ENCODE assay signal across 9 cellular contexts in genomic region chr10:100008142-100008522, GRCh38. TPM values are rescaled to one million over a fixed set of nuclear protein-coding genes. Genes with fewer than 3 reads are reported as not detected.
DNase-seq lines count a peak whose midpoint lies in the region; ATAC-seq and TF ChIP-seq lines count a peak whose summit lies in the region.
"Had no signal": no experiment of that assay in that cellular context is flagged by ENCODE, and none has a peak within 500 bp of the region (broad histone marks: within the 10 kb centered on the region; RNA-seq: fewer than 3 reads in every experiment).

No MANE protein-coding gene starts in this region.

- H3K4me1 Mint-ChIP-seq in activated CD4-positive, alpha-beta memory T cell treated with anti-CD3 and anti-CD28 coated beads for 36 hours (ENCODE audit: low read depth) = peaks cover 46% of the 10 kb centered on the region
- peaks cover 39% of the 10 kb centered on the region for H3K4me1 Mint-ChIP-seq in stimulated activated effector memory CD8-positive, alpha-beta T cell treated with anti-CD3 and anti-CD28 coated beads, Interleukin-12 subunit alpha, Interleukin-12 subunit beta, amount 100 ng/mL, for 72 hours

- intact Hi-C loops in activated CD4-positive, alpha-beta memory T cell treated with anti-CD3 and anti-CD28 coated beads for 36 hours (cut with micrococcal nuclease) = loop anchor here (5.0 to 10.0 kb wide), 2 partner anchors 161 to 177 kb away; partner anchors contain the start of gene ERLIN1

- no peak for TF ChIP-seq CTCF in cardiac muscle cell (IDR thresholded peaks at IDR 0.05; ENCODE audit: low read depth, low read length)

- H3K9me3 ChIP-seq in cardiac muscle cell (ENCODE audit: low read depth) = no peaks in the 10 kb centered on the region

- peaks cover 11% of the 10 kb centered on the region for H3K27me3 Mint-ChIP-seq in activated CD4-positive, alpha-beta memory T cell treated with anti-CD3 and anti-CD28 coated beads for 36 hours

- no peaks in the 10 kb centered on the region for H3K36me3 ChIP-seq in cardiac muscle cell

- H3K9me3 Mint-ChIP-seq in activated CD4-positive, alpha-beta memory T cell treated with anti-CD3 and anti-CD28 coated beads for 36 hours = no peaks in the 10 kb centered on the region
- no peaks in the 10 kb centered on the region for H3K9me3 Mint-ChIP-seq in stimulated activated effector memory CD8-positive, alpha-beta T cell treated with anti-CD3 and anti-CD28 coated beads, Interleukin-12 subunit alpha, Interleukin-12 subunit beta, amount 100 ng/mL, for 72 hours
- H3K9me3 Mint-ChIP-seq: activated T-cell treated with anti-CD3 and anti-CD28 coated beads, Interleukin-2, amount 50 U/mL, for 24 hours had no signal

- H3K4me3 Mint-ChIP-seq in activated CD4-positive, alpha-beta memory T cell treated with anti-CD3 and anti-CD28 coated beads for 36 hours = peak overlapping the region; percentile 77
- peak overlapping the region; percentile 79 for H3K4me3 Mint-ChIP-seq in stimulated activated effector memory CD8-positive, alpha-beta T cell treated with anti-CD3 and anti-CD28 coated beads, Interleukin-12 subunit alpha, Interleukin-12 subunit beta, amount 100 ng/mL, for 72 hours

- H3K27ac ChIP-seq in cardiac muscle cell = no peak overlapping the region

- H3K4me1 ChIP-seq in cardiac muscle cell (ENCODE audit: low read depth) = peaks cover 7% of the 10 kb centered on the region

- POLR2A ChIA-PET in activated CD4-positive, alpha-beta memory T cell treated with anti-CD3 and anti-CD28 coated beads for 36 hours (lab: Charles Lee) = no interaction called here

- DNase-seq in HCEC 1CT = peak; percentile 61
- DNase-seq in activated CD4-positive, alpha-beta memory T cell treated with anti-CD3 and anti-CD28 coated beads for 36 hours = no peak
- peak in 1 of 2 donors; percentile 61 for DNase-seq in cardiac muscle cell (ENCODE audit: low read depth in 1 of 2, low spot score in 1 of 2)
- no peak for DNase-seq in stimulated activated effector memory CD8-positive, alpha-beta T cell treated with anti-CD3 and anti-CD28 coated beads, Interleukin-12 subunit alpha, Interleukin-12 subunit beta, amount 100 ng/mL, for 72 hours (ENCODE audit: low spot score in 2 of 2)
- DNase-seq in occipital lobe (lab: John Stamatoyannopoulos, UW) = no peak
- DNase-seq in NCI-H526 treated with DMSO at 0.1 percent for 48 hours (lab: John Stamatoyannopoulos, UW) = no peak
- no peak for DNase-seq in NCI-H187 treated with DMSO at 0.1 percent for 48 hours (lab: John Stamatoyannopoulos, UW)
- DNase-seq in SHP77 treated with DMSO at 0.1 percent for 48 hours (lab: John Stamatoyannopoulos, UW) = no peak
- DNase-seq: activated T-cell treated with anti-CD3 and anti-CD28 coated beads, Interleukin-2, amount 50 U/mL, for 24 hours had no signal

- H3K27me3 ChIP-seq in cardiac muscle cell = no peaks in the 10 kb centered on the region

- no peak overlapping the region for H3K27ac Mint-ChIP-seq in activated CD4-positive, alpha-beta memory T cell treated with anti-CD3 and anti-CD28 coated beads for 36 hours
- H3K27ac Mint-ChIP-seq in stimulated activated effector memory CD8-positive, alpha-beta T cell treated with anti-CD3 and anti-CD28 coated beads, Interleukin-12 subunit alpha, Interleukin-12 subunit beta, amount 100 ng/mL, for 72 hours = no peak overlapping the region
- H3K27ac Mint-ChIP-seq: activated T-cell treated with anti-CD3 and anti-CD28 coated beads, Interleukin-2, amount 50 U/mL, for 24 hours had no signal

- H3K36me3 Mint-ChIP-seq in activated CD4-positive, alpha-beta memory T cell treated with anti-CD3 and anti-CD28 coated beads for 36 hours = no peaks in the 10 kb centered on the region
- peaks cover 4% of the 10 kb centered on the region for H3K36me3 Mint-ChIP-seq in stimulated activated effector memory CD8-positive, alpha-beta T cell treated with anti-CD3 and anti-CD28 coated beads, Interleukin-12 subunit alpha, Interleukin-12 subunit beta, amount 100 ng/mL, for 72 hours

- peak overlapping the region; percentile 75 for H3K4me3 ChIP-seq in cardiac muscle cell

- no peak for ATAC-seq in stimulated activated effector memory CD8-positive, alpha-beta T cell treated with anti-CD3 and anti-CD28 coated beads, Interleukin-12 subunit alpha, Interleukin-12 subunit beta, amount 100 ng/mL, for 72 hours

- CTCF ChIA-PET in activated CD4-positive, alpha-beta memory T cell treated with anti-CD3 and anti-CD28 coated beads for 36 hours (lab: Charles Lee) = interaction anchor here (1.0 to 9.8 kb wide), 6 partner anchors 13 to 276 kb away, joined by 3 to 119 read pairs (median 16); partner anchors contain the start of genes COX15 and CUTC

RNA-seq across cellular contexts. Expression of gene DNMBP, which starts 1.6 kb away (rescaled TPM):
- total RNA-seq in activated CD4-positive, alpha-beta memory T cell treated with anti-CD3 and anti-CD28 coated beads for 36 hours = 1 to 10 TPM; 2.1 to 2.2 TPM
- total RNA-seq in cardiac muscle cell (13.1 and 22.9 TPM in 2 replicates), occipital lobe (2.7 TPM)
- 13.6 and 21.9 TPM in 2 replicates for polyA plus RNA-seq in cardiac muscle cell
